Comparison of ENCODE assay signal across 23 cellular contexts in the genomic region with DNA sequence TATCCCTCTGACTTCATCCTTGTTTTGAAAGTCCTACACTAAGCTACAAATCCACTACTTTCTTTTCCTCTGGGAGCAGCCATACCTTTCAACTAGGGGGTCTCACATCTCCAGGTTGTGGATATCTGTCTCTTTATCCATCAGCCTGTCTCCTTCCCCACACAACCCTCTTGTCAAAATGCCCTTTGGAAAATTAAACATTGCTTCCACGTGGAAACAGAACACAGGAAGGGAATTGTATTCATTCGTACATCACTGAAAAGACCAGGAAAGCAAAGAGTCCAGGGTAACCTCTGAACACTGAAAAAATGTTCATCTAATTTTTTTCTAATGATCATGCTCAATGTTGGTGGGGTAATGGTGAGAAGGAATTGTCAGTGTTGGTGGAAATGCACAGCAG.
DNase-seq lines count a peak whose midpoint lies in the region; ATAC-seq, FAIRE-seq and TF ChIP-seq lines count a peak whose summit lies in the region.
"Had no signal": no experiment of that assay in that cellular context is flagged by ENCODE, and none has a peak within 500 bp of the region (broad histone marks: within the 10 kb centered on the region; RNA-seq: fewer than 3 reads in every experiment).

No MANE protein-coding gene starts in this region.

- H3K4me3 ChIP-seq in Karpas-422 (ENCODE audit: low read length) (no peak overlapping the region), mammary epithelial cell (replicated peaks in 1 of 3; ENCODE audit: insufficient read depth in 1 of 3, low read depth in 2 of 3, low read length in 3 of 3) (no peak overlapping the region), HepG2 (replicated peaks in 1 of 3; ENCODE audit: insufficient read depth in 1 of 3, low read depth in 2 of 3, low read length in 3 of 3) (no peak overlapping the region), psoas muscle (no peak overlapping the region), foreskin fibroblast (ENCODE audit: low read depth in 1 of 2, low read length in 2 of 2) (no peak overlapping the region)
- H3K4me3 ChIP-seq: BLaER1 treated with 17β-estradiol and CSF1 and Interleukin-3, amounts not matched to agents 10 nM and 100 nM; MG63; PC-9 had no signal

- no peak for TF ChIP-seq CTCF in mammary epithelial cell (conservative IDR thresholded peaks at IDR 0.05 in 1 of 2, IDR thresholded peaks at IDR 0.05 in 1 of 2; ENCODE audit: extremely low read depth in 1 of 2, insufficient read depth in 1 of 2, low read depth in 1 of 2, low read length in 2 of 2)
- no peak for TF ChIP-seq CTCF in HepG2 (CRISPR knock-in tag; IDR thresholded peaks at IDR 0.05)
- TF ChIP-seq CTCF in psoas muscle (IDR thresholded peaks at IDR 0.05), result no peak
- no peak for TF ChIP-seq CTCF in foreskin fibroblast (IDR thresholded peaks at IDR 0.05; ENCODE audit: low read depth, low read length)

- BruUV-seq in mammary epithelial cell (replicated peaks; lab: Mats Ljungman, UMichigan) (no TSS peak), HepG2 (replicated peaks; lab: Mats Ljungman, UMichigan) (no TSS peak)

- no peaks in the 10 kb centered on the region for H4K20me1 ChIP-seq in Karpas-422 (ENCODE audit: insufficient read depth, low read depth, low read length)
- no peaks in the 10 kb centered on the region for H4K20me1 ChIP-seq in mammary epithelial cell (ENCODE audit: insufficient read depth, low read length)
- no peaks in the 10 kb centered on the region for H4K20me1 ChIP-seq in HepG2 (ENCODE audit: insufficient read depth, low read length)

- H3K79me2 ChIP-seq in Karpas-422 (ENCODE audit: low read length), result peaks cover 37% of the 10 kb centered on the region
- H3K79me2 ChIP-seq in mammary epithelial cell (ENCODE audit: insufficient read depth, low read length), result no peaks in the 10 kb centered on the region
- no peaks in the 10 kb centered on the region for H3K79me2 ChIP-seq in HepG2 (ENCODE audit: insufficient read depth, low read length)

- H2AFZ ChIP-seq in Karpas-422 (ENCODE audit: low read length) (no peak overlapping the region), mammary epithelial cell (ENCODE audit: low read depth, low read length) (no peak overlapping the region), HepG2 (ENCODE audit: low read length) (no peak overlapping the region)
- H2AFZ ChIP-seq: PC-9 had no signal

- H3K4me2 ChIP-seq in Karpas-422 (ENCODE audit: low read depth, low read length, poor library complexity, severe bottlenecking), result no peak overlapping the region
- H3K4me2 ChIP-seq in mammary epithelial cell (ENCODE audit: insufficient read depth, low read depth, low read length), result no peak overlapping the region
- H3K4me2 ChIP-seq in HepG2 (ENCODE audit: low read depth, low read length), result peak overlapping the region; percentile 19
- H3K4me2 ChIP-seq: BLaER1 treated with 17β-estradiol and CSF1 and Interleukin-3, amounts not matched to agents 10 nM and 100 nM; PC-9 had no signal

- no peak for TF ChIP-seq RAD21 in HepG2 (CRISPR knock-in tag; IDR thresholded peaks at IDR 0.05)

- POLR2A ChIA-PET in HepG2 (lab: Yijun Ruan, JAX), result no interaction called here

- H3K36me3 ChIP-seq in Karpas-422 (ENCODE audit: insufficient read depth, low read length) (peaks cover 33% of the 10 kb centered on the region), mammary epithelial cell (ENCODE audit: insufficient read depth, low read length) (no peaks in the 10 kb centered on the region), HepG2 (replicated peaks in 1 of 2; ENCODE audit: control insufficient read depth in 1 of 2, insufficient read depth in 2 of 2, low read length in 2 of 2) (no peaks in the 10 kb centered on the region), psoas muscle (ENCODE audit: insufficient read depth in 1 of 2, low read depth in 1 of 2) (no peaks in the 10 kb centered on the region)
- H3K36me3 ChIP-seq: MG63 had no signal

- TF ChIP-seq EP300 in HepG2 (IDR thresholded peaks at IDR 0.05; ENCODE audit: low read depth in 2 of 2, low read length in 2 of 2), result no peak
- TF ChIP-seq EP300 in HepG2 (CRISPR knock-in tag; IDR thresholded peaks at IDR 0.05; ENCODE audit: borderline replicate concordance), result no peak

- in situ Hi-C loops in mammary epithelial cell (cut with MboI; ENCODE audit: low sequenced_read_pairs in 2 of 2) (loop anchor here in 1 of 2 donors (25.0 kb wide), 1 partner anchor 187 kb away; no protein-coding TSS in a partner anchor), HepG2 (cut with HindIII; ENCODE audit: extremely low pct_ligation_motif_present, low pct_unique_long_range_greater_than_20kb) (no loop called here)

- no peaks in the 10 kb centered on the region for H3K9me2 ChIP-seq in Karpas-422 (replicated peaks; ENCODE audit: insufficient read depth, low read length)

- peaks cover 28% of the 10 kb centered on the region for H3K4me1 ChIP-seq in Karpas-422 (ENCODE audit: low read length)
- peaks cover 68% of the 10 kb centered on the region for H3K4me1 ChIP-seq in mammary epithelial cell (ENCODE audit: insufficient read depth, low read length)
- peaks cover 58% of the 10 kb centered on the region for H3K4me1 ChIP-seq in HepG2 (ENCODE audit: insufficient read depth, low read length)
- H3K4me1 ChIP-seq in psoas muscle, result peaks cover 29% of the 10 kb centered on the region

- H3K9me3 ChIP-seq in Karpas-422 (ENCODE audit: low read length), result peaks cover 8% of the 10 kb centered on the region
- no peaks in the 10 kb centered on the region for H3K9me3 ChIP-seq in mammary epithelial cell (replicated peaks; ENCODE audit: insufficient read depth, low read length)
- peaks cover 12% of the 10 kb centered on the region; the same call in 1 of the 2 replicates for H3K9me3 ChIP-seq in HepG2 (ENCODE audit: low read length)
- H3K9me3 ChIP-seq in psoas muscle, result no peaks in the 10 kb centered on the region

- intact Hi-C loops in mammary epithelial cell (cut with micrococcal nuclease), result loop anchor here (1.0 to 10.0 kb wide), 7 partner anchors 23 to 627 kb away; a partner anchor contains a TSS
- intact Hi-C loops in HepG2 (cut with micrococcal nuclease; ENCODE audit: unreplicated experiment), result loop anchor here (2.0 kb wide), 1 partner anchor 199 kb away; no protein-coding TSS in a partner anchor
- intact Hi-C loops in psoas muscle (cut with DNase I), result no loop called here

- DNase-seq in Karpas-422 (no peak), mammary epithelial cell (no peak), HepG2 (ENCODE audit: low spot score) (peak; percentile 49), psoas muscle (no peak), foreskin fibroblast (no peak), hippocampal formation (lab: John Stamatoyannopoulos, UW) (no peak)
- DNase-seq: ACHN; Calu3; CD4-positive, alpha-beta memory T cell; DMS53; GDM1; GOT3; Kasumi-1; MG63; NCI-H1048; NCI-H1417 treated with DMSO at 0.1 percent for 48 hours; NCI-H187; PC-9 had no signal

- 93% methylated on average over 2 of the region's 2 CpGs for WGBS in mammary epithelial cell (ENCODE audit: low coverage, missing lambda C conversion rate)
- WGBS in HepG2 (ENCODE audit: low lambda C conversion rate), result 9% methylated on average over 2 of the region's 2 CpGs
- WGBS in psoas muscle, 3 donors, result 45 to 56% (median 55%) methylated on average over 2 of the region's 2 CpGs

- TF ChIP-seq POLR2A in HepG2 (IDR thresholded peaks at IDR 0.05; ENCODE audit: insufficient read depth in 1 of 2, low read depth in 2 of 2, low read length in 2 of 2), result no peak

- CTCF ChIA-PET in mammary epithelial cell (lab: Charles Lee; ENCODE audit: low non-redundant PET) (no interaction called here), HepG2 (lab: Yijun Ruan, JAX; ENCODE audit: low intra/inter-chr PET ratio, low total read pairs) (no interaction called here)

- H3K27me3 ChIP-seq in Karpas-422 (ENCODE audit: low read length) (no peaks in the 10 kb centered on the region), mammary epithelial cell (ENCODE audit: insufficient read depth, low read length) (no peaks in the 10 kb centered on the region), HepG2 (ENCODE audit: control insufficient read depth in 1 of 2, insufficient read depth in 2 of 2, low read length in 2 of 2) (no peaks in the 10 kb centered on the region), psoas muscle (ENCODE audit: insufficient read depth in 3 of 3, low read length in 2 of 3) (no peaks in the 10 kb centered on the region)
- H3K27me3 ChIP-seq: BLaER1 treated with 17β-estradiol and CSF1 and Interleukin-3, amounts not matched to agents 10 nM and 100 nM; MG63 had no signal

- dilution Hi-C loops in mammary epithelial cell (cut with HindIII; ENCODE audit: low sequenced_read_pairs), result no loop called here

- ATAC-seq in HepG2 (peak; percentile 75), psoas muscle (no peak), HG02571 (IDR thresholded peaks at IDR 0.05; ENCODE audit: unreplicated experiment) (no peak), GM21390 (IDR thresholded peaks at IDR 0.05; ENCODE audit: unreplicated experiment) (no peak)
- ATAC-seq: HCT116, SK-N-SH treated with all-trans-retinoic acid at 6 μM for 48 hours had no signal

- H3K27ac ChIP-seq in Karpas-422 (ENCODE audit: low read length), result peak overlapping the region; percentile 6; the same call in 1 of the 2 replicates
- H3K27ac ChIP-seq in mammary epithelial cell (ENCODE audit: insufficient read depth, low read depth, low read length), result peak overlapping the region; percentile 68
- peak overlapping the region; percentile 60 for H3K27ac ChIP-seq in HepG2 (ENCODE audit: extremely low read length, insufficient read depth, low read length)
- H3K27ac ChIP-seq in psoas muscle, result peak overlapping the region; percentile 75
- H3K27ac ChIP-seq: BLaER1 treated with 17β-estradiol and CSF1 and Interleukin-3, amounts not matched to agents 10 nM and 100 nM; PC-9 had no signal

- peak; percentile 53 for FAIRE-seq in HepG2 (lab: Jason Lieb, UNC)

- no peak overlapping the region for H3K9ac ChIP-seq in Karpas-422 (ENCODE audit: low read length)
- no peak overlapping the region for H3K9ac ChIP-seq in mammary epithelial cell (ENCODE audit: insufficient read depth, low read length)
- peak overlapping the region; percentile 31 for H3K9ac ChIP-seq in HepG2 (ENCODE audit: insufficient read depth, low read depth, low read length)
- H3K9ac ChIP-seq: BLaER1 treated with 17β-estradiol and CSF1 and Interleukin-3, amounts not matched to agents 10 nM and 100 nM had no signal

TF ChIP-seq in HepG2, 621 proteins besides CTCF, POLR2A, EP300 and RAD21 (continues in another document):
- TF ChIP-seq SOX6 (IDR thresholded peaks at IDR 0.05) (no peak), SOX6 (CRISPR knock-in tag; IDR thresholded peaks at IDR 0.05) (peak; percentile 67), SOX13 (IDR thresholded peaks at IDR 0.05) (no peak), SOX13 (CRISPR knock-in tag; conservative IDR thresholded peaks at IDR 0.05 in 1 of 2, IDR thresholded peaks at IDR 0.05 in 1 of 2) (peak in 1 of 2 experiments; percentile 61; a peak in 2 of 4 replicates)

Comparison
In these comparisons a context has a peak if more than half of its experiments do, and no peak if none do; other contexts are left out.
1. H3K27ac ChIP-seq: peak in every context shown above with its lines; median percentile 75 in psoas muscle; 68 in mammary epithelial cell; 60 in HepG2; 6 in Karpas-422.
2. intact Hi-C loops: an anchor here in mammary epithelial cell (1.0 to 10.0 kb wide) and HepG2 (2.0 kb wide); none called in psoas muscle.